ENCODE assay signal across 2 cellular contexts in the genomic region with DNA sequence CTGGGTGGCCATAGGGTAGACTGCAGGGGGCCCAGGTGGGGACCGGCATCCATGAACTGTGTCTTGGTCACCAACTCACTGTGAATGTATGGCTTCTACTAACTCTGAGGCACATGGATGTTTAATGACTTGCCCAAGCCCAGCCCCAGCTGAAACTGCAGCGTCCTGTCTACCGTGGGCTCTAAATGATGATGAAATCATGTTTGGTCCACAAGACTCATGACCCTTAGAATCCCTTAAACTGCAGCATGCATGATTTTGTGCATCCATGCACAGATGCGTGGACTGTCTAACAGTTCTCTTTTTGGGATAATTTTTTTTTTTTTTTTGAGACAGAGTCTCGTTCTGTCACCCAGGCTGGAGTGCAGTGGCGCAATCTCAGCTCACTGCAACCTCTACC.
TF ChIP-seq lines count a peak whose summit lies in the region.

No MANE protein-coding gene starts in this region.

TF ChIP-seq in HepG2, 621 proteins besides CTCF, POLR2A, EP300 and RAD21:
- TF ChIP-seq ZBTB7B (CRISPR knock-in tag; IDR thresholded peaks at IDR 0.05) (no peak), ISX (CRISPR knock-in tag; conservative IDR thresholded peaks at IDR 0.05) (no peak), ZNF296 (CRISPR knock-in tag; conservative IDR thresholded peaks at IDR 0.05) (no peak), ATRX (CRISPR knock-in tag; IDR thresholded peaks at IDR 0.05; ENCODE audit: borderline replicate concordance) (no peak), KLF9 (CRISPR knock-in tag; IDR thresholded peaks at IDR 0.05; ENCODE audit: low read depth) (no peak), ATF7 (IDR thresholded peaks at IDR 0.05) (peak; percentile 51), ATF7 (CRISPR knock-in tag; IDR thresholded peaks at IDR 0.05) (no peak), CEBPB (IDR thresholded peaks at IDR 0.05; ENCODE audit: borderline replicate concordance, low read depth, low read length) (peak; percentile 53; the same call in 1 of the 2 replicates), CHD4 (IDR thresholded peaks at IDR 0.05; ENCODE audit: borderline replicate concordance, low read length) (no peak), TOPORS (CRISPR knock-in tag; IDR thresholded peaks at IDR 0.05) (no peak)
- TF ChIP-seq, protein P1, sequence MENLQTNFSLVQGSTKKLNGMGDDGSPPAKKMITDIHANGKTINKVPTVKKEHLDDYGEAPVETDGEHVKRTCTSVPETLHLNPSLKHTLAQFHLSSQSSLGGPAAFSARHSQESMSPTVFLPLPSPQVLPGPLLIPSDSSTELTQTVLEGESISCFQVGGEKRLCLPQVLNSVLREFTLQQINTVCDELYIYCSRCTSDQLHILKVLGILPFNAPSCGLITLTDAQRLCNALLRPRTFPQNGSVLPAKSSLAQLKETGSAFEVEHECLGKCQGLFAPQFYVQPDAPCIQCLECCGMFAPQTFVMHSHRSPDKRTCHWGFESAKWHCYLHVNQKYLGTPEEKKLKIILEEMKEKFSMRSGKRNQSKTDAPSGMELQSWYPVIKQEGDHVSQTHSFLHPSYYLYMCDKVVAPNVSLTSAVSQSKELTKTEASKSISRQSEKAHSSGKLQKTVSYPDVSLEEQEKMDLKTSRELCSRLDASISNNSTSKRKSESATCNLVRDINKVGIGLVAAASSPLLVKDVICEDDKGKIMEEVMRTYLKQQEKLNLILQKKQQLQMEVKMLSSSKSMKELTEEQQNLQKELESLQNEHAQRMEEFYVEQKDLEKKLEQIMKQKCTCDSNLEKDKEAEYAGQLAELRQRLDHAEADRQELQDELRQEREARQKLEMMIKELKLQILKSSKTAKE (CRISPR knock-in tag; IDR thresholded peaks at IDR 0.05; ENCODE audit: borderline replicate concordance) = no peak
- TF ChIP-seq, protein P2, sequence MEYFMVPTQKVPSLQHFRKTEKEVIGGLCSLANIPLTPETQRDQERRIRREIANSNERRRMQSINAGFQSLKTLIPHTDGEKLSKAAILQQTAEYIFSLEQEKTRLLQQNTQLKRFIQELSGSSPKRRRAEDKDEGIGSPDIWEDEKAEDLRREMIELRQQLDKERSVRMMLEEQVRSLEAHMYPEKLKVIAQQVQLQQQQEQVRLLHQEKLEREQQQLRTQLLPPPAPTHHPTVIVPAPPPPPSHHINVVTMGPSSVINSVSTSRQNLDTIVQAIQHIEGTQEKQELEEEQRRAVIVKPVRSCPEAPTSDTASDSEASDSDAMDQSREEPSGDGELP (IDR thresholded peaks at IDR 0.05; ENCODE audit: borderline replicate concordance, low read depth) = no peak

TF ChIP-seq in K562, 482 proteins besides CTCF, POLR2A, EP300 and RAD21:
- no peak for TF ChIP-seq NFATC3 (IDR thresholded peaks at IDR 0.05)
- TF ChIP-seq, protein P3, sequence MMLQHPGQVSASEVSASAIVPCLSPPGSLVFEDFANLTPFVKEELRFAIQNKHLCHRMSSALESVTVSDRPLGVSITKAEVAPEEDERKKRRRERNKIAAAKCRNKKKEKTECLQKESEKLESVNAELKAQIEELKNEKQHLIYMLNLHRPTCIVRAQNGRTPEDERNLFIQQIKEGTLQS (IDR thresholded peaks at IDR 0.05) = peak; percentile 54
- TF ChIP-seq, protein P3 (CRISPR knock-in tag; conservative IDR thresholded peaks at IDR 0.05) = no peak
- TF ChIP-seq CEBPB (tag; IDR thresholded peaks at IDR 0.05) = peak; percentile 13; the same call in 1 of the 2 replicates
